ENCODE assay signal across 19 cellular contexts in the genomic region with DNA sequence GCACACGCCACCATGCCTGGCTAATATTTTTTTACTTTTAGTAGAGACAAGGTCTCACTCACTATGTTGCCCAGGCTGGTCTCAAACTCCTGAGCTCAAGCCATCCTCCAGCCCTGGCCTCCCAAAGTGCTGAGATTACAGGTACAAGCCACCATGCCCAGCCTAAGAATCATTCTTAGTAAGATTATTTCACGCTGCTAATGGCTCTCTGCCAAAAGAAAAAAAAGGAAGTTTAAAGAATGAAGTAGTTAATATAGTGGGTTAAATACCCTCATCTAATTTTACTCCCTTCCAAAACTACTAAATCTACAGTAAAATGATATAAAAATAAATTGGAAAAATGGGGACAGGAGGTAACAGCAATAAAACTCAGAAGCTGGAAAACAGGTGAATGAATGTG. TPM values are rescaled to one million over a fixed set of nuclear protein-coding genes. Genes with fewer than 3 reads are reported as not detected.
"Had no signal": no experiment of that assay in that cellular context is flagged by ENCODE, and none has a peak within 500 bp of the region (broad histone marks: within the 10 kb centered on the region; RNA-seq: fewer than 3 reads in every experiment).

No MANE protein-coding gene starts in this region.

- H3K9me3 ChIP-seq: gastroesophageal sphincter, neutrophil, thoracic aorta had no signal

- H3K36me3 ChIP-seq: gastroesophageal sphincter, neutrophil, thoracic aorta had no signal

- H3K27me3 Mint-ChIP-seq: activated naive CD4-positive, alpha-beta T cell treated with anti-CD3 and anti-CD28 coated beads, Interleukin-2, amount 50 U/mL, for 24 hours; central memory CD8-positive, alpha-beta T cell; stimulated activated naive CD8-positive, alpha-beta T cell treated with anti-CD3 and anti-CD28 coated beads, Interleukin-15, amount 100 ng/mL, for 72 hours had no signal

- H3K4me3 Mint-ChIP-seq: activated naive CD4-positive, alpha-beta T cell treated with anti-CD3 and anti-CD28 coated beads, Interleukin-2, amount 50 U/mL, for 24 hours; central memory CD8-positive, alpha-beta T cell; mesothelial cell of epicardium; stimulated activated naive CD8-positive, alpha-beta T cell treated with anti-CD3 and anti-CD28 coated beads, Interleukin-15, amount 100 ng/mL, for 72 hours had no signal

- DNase-seq: activated CD4-positive, alpha-beta T cell treated with anti-CD3 and anti-CD28 coated beads, Interleukin-2, amount 50 U/mL, for 1 hour; activated T-cell treated with anti-CD3 and anti-CD28 coated beads for 4 hours; amygdala; cortex of kidney; effector CD8-positive, alpha-beta T cell; kidney glomerular epithelial cell; retina; stimulated activated CD4-positive, alpha-beta T cell treated with anti-CD3 and anti-CD28 coated beads, Interleukin-4, amount 100 ng/mL, for 1 hour; stimulated activated CD8-positive, alpha-beta memory T cell treated with anti-CD3 and anti-CD28 coated beads, Interleukin-4, amount 100 ng/mL, for 48 hours; stimulated activated naive CD8-positive, alpha-beta T cell treated with anti-CD3 and anti-CD28 coated beads, Interleukin-15, amount 100 ng/mL, for 72 hours had no signal

- H3K27ac ChIP-seq: epithelial cell of prostate, gastroesophageal sphincter, hepatocyte, neutrophil, thoracic aorta had no signal

- H3K9me3 Mint-ChIP-seq: activated naive CD4-positive, alpha-beta T cell treated with anti-CD3 and anti-CD28 coated beads, Interleukin-2, amount 50 U/mL, for 24 hours; brain; central memory CD8-positive, alpha-beta T cell; mesothelial cell of epicardium; stimulated activated naive CD8-positive, alpha-beta T cell treated with anti-CD3 and anti-CD28 coated beads, Interleukin-15, amount 100 ng/mL, for 72 hours had no signal

- H3K27me3 ChIP-seq: gastroesophageal sphincter, hepatocyte, neutrophil had no signal

- H3K4me3 ChIP-seq: gastroesophageal sphincter, hepatocyte, thoracic aorta had no signal

- H3K27ac Mint-ChIP-seq: mesothelial cell of epicardium; stimulated activated naive CD8-positive, alpha-beta T cell treated with anti-CD3 and anti-CD28 coated beads, Interleukin-15, amount 100 ng/mL, for 72 hours had no signal

- ATAC-seq: gastroesophageal sphincter; stimulated activated naive CD8-positive, alpha-beta T cell treated with anti-CD3 and anti-CD28 coated beads, Interleukin-15, amount 100 ng/mL, for 72 hours had no signal

RNA-seq across cellular contexts. Expression of gene DNAI7, which starts 2.6 kb away (rescaled TPM):
- total RNA-seq: hepatocyte, thoracic aorta had no signal
